ENCODE assay signal across 10 cellular contexts in the genomic region with DNA sequence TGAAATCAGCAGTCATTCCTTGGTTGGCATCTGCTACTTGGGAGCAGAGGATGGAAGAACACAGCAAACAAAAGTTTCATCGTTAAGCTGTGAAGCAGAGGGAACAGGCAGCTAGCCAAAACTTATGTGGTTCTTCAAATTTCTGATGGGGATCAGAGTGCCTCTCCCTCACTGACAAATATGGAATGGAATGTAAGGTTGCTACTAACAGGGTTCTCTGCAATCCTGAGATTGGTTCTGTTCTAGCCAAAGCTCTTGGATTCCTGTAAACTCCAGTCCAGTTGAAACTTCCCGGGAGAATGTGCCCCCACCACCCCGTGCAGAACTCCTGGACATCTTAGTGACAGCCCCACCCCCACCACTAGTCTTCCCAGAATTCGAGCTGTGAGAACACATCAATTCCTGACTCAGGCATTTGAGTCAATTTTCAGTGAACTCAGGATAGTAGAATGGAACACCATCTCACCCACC. TPM values are rescaled to one million over a fixed set of nuclear protein-coding genes. Genes with fewer than 3 reads are reported as not detected.
DNase-seq lines count a peak whose midpoint lies in the region; ATAC-seq, FAIRE-seq and TF ChIP-seq lines count a peak whose summit lies in the region.
"Had no signal": no experiment of that assay in that cellular context is flagged by ENCODE, and none has a peak within 500 bp of the region (broad histone marks: within the 10 kb centered on the region; RNA-seq: fewer than 3 reads in every experiment).

No MANE protein-coding gene starts in this region.

- H3K27ac ChIP-seq in astrocyte (ENCODE audit: low read depth, low read length): peak overlapping the region; percentile 84
- H3K27ac ChIP-seq in skeletal muscle tissue (ENCODE audit: low read depth, low read length): peak overlapping the region; percentile 73

- H4K20me1 ChIP-seq in astrocyte (ENCODE audit: insufficient read depth, low read length): no peaks in the 10 kb centered on the region

- peaks cover 23% of the 10 kb centered on the region for H3K4me1 ChIP-seq in astrocyte (ENCODE audit: insufficient read depth, low read length)
- peaks cover 0 to 15% (median 0%) of the 10 kb centered on the region in 3 donors for H3K4me1 ChIP-seq in skeletal muscle tissue (ENCODE audit: control insufficient read depth in 3 of 3, insufficient read depth in 3 of 3, low read length in 3 of 3)

- H3K9ac ChIP-seq in astrocyte (ENCODE audit: low read length) (peak overlapping the region; percentile 62), skeletal muscle tissue (ENCODE audit: low read depth in 1 of 3, low read length in 3 of 3) (no peak overlapping the region)

- H2AFZ ChIP-seq in astrocyte (ENCODE audit: low read depth, low read length): no peak overlapping the region

- no peaks in the 10 kb centered on the region for H3K36me3 ChIP-seq in astrocyte (ENCODE audit: insufficient read depth, low read length)
- no peaks in the 10 kb centered on the region for H3K36me3 ChIP-seq in skeletal muscle tissue (ENCODE audit: control insufficient read depth in 3 of 3, insufficient read depth in 3 of 3, low read length in 3 of 3)

- H3K4me3 ChIP-seq in astrocyte (ENCODE audit: insufficient read depth, low read depth, low read length) (no peak overlapping the region), skeletal muscle tissue (ENCODE audit: low read length in 3 of 3) (no peak overlapping the region)

- peak overlapping the region; percentile 57 for H3K4me2 ChIP-seq in astrocyte (ENCODE audit: low read length)

- H3K36me3 Mint-ChIP-seq in astrocyte (ENCODE audit: low read depth, unreplicated experiment): no peaks in the 10 kb centered on the region
- H3K36me3 Mint-ChIP-seq in activated CD4-positive, alpha-beta T cell treated with anti-CD3 and anti-CD28 coated beads for 36 hours (ENCODE audit: low read depth): no peaks in the 10 kb centered on the region

- POLR2A ChIA-PET in activated CD4-positive, alpha-beta T cell treated with anti-CD3 and anti-CD28 coated beads for 36 hours (lab: Charles Lee): no interaction called here

- DNase-seq in GM19239 (ENCODE audit: insufficient read length, low spot score) (no peak), astrocyte (ENCODE audit: low read depth) (peak; percentile 100), hepatic stellate cell (ENCODE audit: low spot score) (peak; percentile 64)
- no peak for DNase-seq in activated CD4-positive, alpha-beta T cell treated with anti-CD3 and anti-CD28 coated beads for 36 hours
- DNase-seq in stimulated activated CD4-positive, alpha-beta T cell treated with anti-CD3 and anti-CD28 coated beads, Interleukin-4, amount 100 ng/mL, for 24 hours: no peak
- DNase-seq: activated CD4-positive, alpha-beta T cell treated with anti-CD3 and anti-CD28 coated beads, Interleukin-2, amount 50 U/mL, for 48 hours; erythroblast had no signal

- ATAC-seq in activated CD4-positive, alpha-beta T cell treated with anti-CD3 and anti-CD28 coated beads for 36 hours: no peak
- ATAC-seq in GM18868 (IDR thresholded peaks at IDR 0.05; ENCODE audit: unreplicated experiment) (no peak), HG03469 (IDR thresholded peaks at IDR 0.05; ENCODE audit: unreplicated experiment) (no peak)

- peak; percentile 14 for FAIRE-seq in GM19239 (lab: Jason Lieb, UNC)
- FAIRE-seq in astrocyte (lab: Jason Lieb, UNC): peak; percentile 98

- H3K79me2 ChIP-seq in astrocyte (ENCODE audit: insufficient read depth, low read length): no peaks in the 10 kb centered on the region

- TF ChIP-seq CTCF in astrocyte (IDR thresholded peaks at IDR 0.05; ENCODE audit: insufficient read depth, low read depth, low read length): no peak

- no peaks in the 10 kb centered on the region for H3K27me3 ChIP-seq in astrocyte (ENCODE audit: insufficient read depth, low read length)
- H3K27me3 ChIP-seq in skeletal muscle tissue (ENCODE audit: control insufficient read depth in 3 of 3, insufficient read depth in 3 of 3, low read length in 3 of 3): no peaks in the 10 kb centered on the region

- H3K9me3 ChIP-seq in astrocyte (ENCODE audit: insufficient read depth, low read depth, low read length) (no peaks in the 10 kb centered on the region), skeletal muscle tissue (ENCODE audit: control insufficient read depth in 3 of 3, low read length in 3 of 3) (no peaks in the 10 kb centered on the region)

- peaks cover 49% of the 10 kb centered on the region for H3K4me1 Mint-ChIP-seq in astrocyte (ENCODE audit: low read depth, unreplicated experiment)
- no peaks in the 10 kb centered on the region for H3K4me1 Mint-ChIP-seq in activated CD4-positive, alpha-beta T cell treated with anti-CD3 and anti-CD28 coated beads for 36 hours

- peaks cover 2% of the 10 kb centered on the region for H3K9me3 Mint-ChIP-seq in astrocyte (ENCODE audit: unreplicated experiment)
- no peaks in the 10 kb centered on the region for H3K9me3 Mint-ChIP-seq in activated CD4-positive, alpha-beta T cell treated with anti-CD3 and anti-CD28 coated beads for 36 hours (ENCODE audit: low read depth)

- peak overlapping the region; percentile 70 for H3K4me3 Mint-ChIP-seq in astrocyte (ENCODE audit: unreplicated experiment)
- no peak overlapping the region for H3K4me3 Mint-ChIP-seq in activated CD4-positive, alpha-beta T cell treated with anti-CD3 and anti-CD28 coated beads for 36 hours

- no peaks in the 10 kb centered on the region for H3K27me3 Mint-ChIP-seq in astrocyte (ENCODE audit: low read depth, unreplicated experiment)
- no peaks in the 10 kb centered on the region for H3K27me3 Mint-ChIP-seq in activated CD4-positive, alpha-beta T cell treated with anti-CD3 and anti-CD28 coated beads for 36 hours

- H3K27ac Mint-ChIP-seq in astrocyte (ENCODE audit: unreplicated experiment): peak overlapping the region; percentile 95
- no peak overlapping the region for H3K27ac Mint-ChIP-seq in activated CD4-positive, alpha-beta T cell treated with anti-CD3 and anti-CD28 coated beads for 36 hours

- CTCF ChIA-PET in activated CD4-positive, alpha-beta T cell treated with anti-CD3 and anti-CD28 coated beads for 36 hours (lab: Charles Lee): no interaction called here

- intact Hi-C loops in activated CD4-positive, alpha-beta T cell treated with anti-CD3 and anti-CD28 coated beads for 36 hours (cut with DNase I, micrococcal nuclease): no loop called here

RNA-seq across cellular contexts. Expression of gene PHLDB2, which starts 55.9 kb away (rescaled TPM):
- total RNA-seq in astrocyte: 170 and 171 TPM in 2 replicates
- 54.3 TPM for total RNA-seq in skeletal muscle tissue
- total RNA-seq in activated CD4-positive, alpha-beta T cell treated with anti-CD3 and anti-CD28 coated beads for 36 hours: under 1 TPM; 0.75 to 0.81 TPM

Comparison
In these comparisons a context has a peak if more than half of its experiments do, and no peak if none do; other contexts are left out.
1. DNase-seq: peak in astrocyte (single experiment) and hepatic stellate cell (single experiment); none in GM19239 (single experiment), activated CD4-positive, alpha-beta T cell treated with anti-CD3 and anti-CD28 coated beads for 36 hours (single experiment) and stimulated activated CD4-positive, alpha-beta T cell treated with anti-CD3 and anti-CD28 coated beads, Interleukin-4, amount 100 ng/mL, for 24 hours (single experiment).
2. RNA of gene PHLDB2, which starts 55.9 kb away (total RNA-seq): 170 to 171 TPM in astrocyte and 54.3 TPM in skeletal muscle tissue (single experiment); 0.75 to 0.81 TPM in activated CD4-positive, alpha-beta T cell treated with anti-CD3 and anti-CD28 coated beads for 36 hours; every median in the first group is over 10 times any median in the second.